Comparison of ENCODE assay signal across 16 cellular contexts in genomic region chr17:57111386-57111785, GRCh38. TPM values are rescaled to one million over a fixed set of nuclear protein-coding genes. Genes with fewer than 3 reads are reported as not detected.
DNase-seq lines count a peak whose midpoint lies in the region; ATAC-seq and TF ChIP-seq lines count a peak whose summit lies in the region.
"Had no signal": no experiment of that assay in that cellular context is flagged by ENCODE, and none has a peak within 500 bp of the region (broad histone marks: within the 10 kb centered on the region; RNA-seq: fewer than 3 reads in every experiment).

No MANE protein-coding gene starts in this region.

- H3K9me3 ChIP-seq in heart right ventricle (no peaks in the 10 kb centered on the region), T-helper 17 cell (ENCODE audit: control insufficient read depth, low read length, poor library complexity, severe bottlenecking) (no peaks in the 10 kb centered on the region), muscle layer of duodenum (ENCODE audit: control insufficient read depth in 1 of 2, low read length in 2 of 2) (no peaks in the 10 kb centered on the region), thoracic aorta (no peaks in the 10 kb centered on the region)
- H3K9me3 ChIP-seq: MG63 had no signal

- H3K4me1 Mint-ChIP-seq in T-helper 17 cell, result peaks cover under 1% of the 10 kb centered on the region

- no peak for ATAC-seq in heart right ventricle
- no peak for ATAC-seq in T-helper 17 cell
- no peak for ATAC-seq in thoracic aorta (ENCODE audit: insufficient number of reproducible peaks, low FRiP score, low read depth)
- ATAC-seq: CD8-positive, alpha-beta T cell had no signal

- H3K4me1 ChIP-seq in heart right ventricle (peaks cover 30 to 98% (median 83%) of the 10 kb centered on the region in 9 donors), muscle layer of duodenum (ENCODE audit: control insufficient read depth in 1 of 2, insufficient read depth in 2 of 2, low read length in 2 of 2) (peaks cover 11 to 34% of the 10 kb centered on the region in 2 donors), thoracic aorta (ENCODE audit: control insufficient read depth in 1 of 2, low read depth in 2 of 2) (peaks cover 25 to 78% of the 10 kb centered on the region in 2 donors)

- no peaks in the 10 kb centered on the region for H3K27me3 Mint-ChIP-seq in T-helper 17 cell

- H3K36me3 ChIP-seq in heart right ventricle (peaks cover 0 to 65% (median 13%) of the 10 kb centered on the region in 9 donors), muscle layer of duodenum (ENCODE audit: control insufficient read depth in 1 of 2, insufficient read depth in 2 of 2, low read length in 2 of 2) (peaks cover 28 to 41% of the 10 kb centered on the region in 2 donors), thoracic aorta (peaks cover 38% of the 10 kb centered on the region)

- 52 to 72% methylated on average over 3 of the region's 3 CpGs for WGBS in heart right ventricle, 2 donors

- intact Hi-C loops in heart right ventricle (cut with DNase I), result loop anchor here in 7 of 10 donors (2.0 to 10.0 kb wide), 5 partner anchors 97 to 883 kb away; no protein-coding TSS in a partner anchor
- intact Hi-C loops in cardiac septum (cut with DNase I), result no loop called here

- H3K4me3 ChIP-seq in heart right ventricle, result no peak overlapping the region
- H3K4me3 ChIP-seq in muscle layer of duodenum (ENCODE audit: low read depth in 1 of 2, low read length in 2 of 2), result no peak overlapping the region
- H3K4me3 ChIP-seq in thoracic aorta, result no peak overlapping the region
- H3K4me3 ChIP-seq: GM23248, MG63 had no signal

- TF ChIP-seq CTCF in heart right ventricle (IDR thresholded peaks at IDR 0.05) (no peak), thoracic aorta (IDR thresholded peaks at IDR 0.05) (no peak)

- DNase-seq in heart right ventricle (no peak), cardiac septum (ENCODE audit: low spot score) (no peak), T-helper 17 cell (no peak), thoracic aorta (ENCODE audit: low spot score) (no peak), 8988T (no peak), NCI-H1436 treated with DMSO at 0.1 percent for 48 hours (lab: John Stamatoyannopoulos, UW) (no peak), NCI-H510A treated with DMSO at 0.1 percent for 48 hours (lab: John Stamatoyannopoulos, UW) (no peak)
- DNase-seq: CD8-positive, alpha-beta T cell; GM23248; MG63; NCI-H1092 treated with DMSO at 0.1 percent for 48 hours; NCI-H187 treated with DMSO at 0.1 percent for 48 hours; NCI-H2171 treated with DMSO at 0.1 percent for 48 hours; NCI-H510A had no signal

- H3K27ac ChIP-seq in heart right ventricle (peak overlapping the region in 9 of 10 donors; percentile 78 to 92 (median 86)), muscle layer of duodenum (ENCODE audit: low read length) (peak overlapping the region; percentile 41), thoracic aorta (peak overlapping the region; percentile 94 to 95)
- H3K27ac ChIP-seq: GM23248, KMS-11 had no signal

- peak overlapping the region; percentile 45 for H3K4me3 Mint-ChIP-seq in T-helper 17 cell
- H3K4me3 Mint-ChIP-seq: CD8-positive, alpha-beta T cell had no signal

- no peaks in the 10 kb centered on the region for H3K27me3 ChIP-seq in heart right ventricle
- H3K27me3 ChIP-seq in muscle layer of duodenum (ENCODE audit: low read depth, low read length), result no peaks in the 10 kb centered on the region
- no peaks in the 10 kb centered on the region for H3K27me3 ChIP-seq in thoracic aorta (replicated peaks; ENCODE audit: insufficient read depth)
- H3K27me3 ChIP-seq: MG63 had no signal

- H3K27ac Mint-ChIP-seq in T-helper 17 cell, result peak overlapping the region; percentile 76
- H3K27ac Mint-ChIP-seq: CD8-positive, alpha-beta T cell had no signal

- H3K36me3 Mint-ChIP-seq in T-helper 17 cell (ENCODE audit: low read depth), result peaks cover under 1% of the 10 kb centered on the region

RNA-seq across cellular contexts. Expression of gene AKAP1, which starts 26.3 kb away (rescaled TPM):
- 100 to 1,000 TPM; 107 to 234 (median 160) TPM for total RNA-seq in heart right ventricle
- polyA plus RNA-seq in heart right ventricle, result 100 to 1,000 TPM in 1 of 2 donors, 10 to 100 TPM in 1; 31.0 to 101 TPM
- total RNA-seq in cardiac septum, result 108 TPM
- total RNA-seq in T-helper 17 cell, result 10 to 100 TPM; 25.8 to 26.3 TPM
- 100 to 1,000 TPM in 1 of 2 donors, 10 to 100 TPM in 1; 96.9 to 132 TPM for total RNA-seq in thoracic aorta

Comparison
In these comparisons a context has a peak if more than half of its experiments do, and no peak if none do; other contexts are left out.
1. H3K27ac ChIP-seq: peak in every context shown above with its lines; median percentile 94 in thoracic aorta; 86 in heart right ventricle; 41 in muscle layer of duodenum.